Comparison of ENCODE assay signal across 26 cellular contexts in genomic region chr11:129503646-129504045, GRCh38.
"Had no signal": no experiment of that assay in that cellular context is flagged by ENCODE, and none has a peak within 500 bp of the region (broad histone marks: within the 10 kb centered on the region; RNA-seq: fewer than 3 reads in every experiment).

No MANE protein-coding gene starts in this region.

- H3K4me1 Mint-ChIP-seq: naive B cell; natural killer cell; nephron progenitor cell; neural progenitor cell; stimulated activated effector memory CD8-positive, alpha-beta T cell treated with anti-CD3 and anti-CD28 coated beads, Interleukin-12 subunit alpha, Interleukin-12 subunit beta, amount 100 ng/mL, for 72 hours had no signal

- H3K9ac ChIP-seq: neural progenitor cell, parathyroid adenoma had no signal

- H3K9me3 Mint-ChIP-seq: stimulated activated effector memory CD8-positive, alpha-beta T cell treated with anti-CD3 and anti-CD28 coated beads, Interleukin-12 subunit alpha, Interleukin-12 subunit beta, amount 100 ng/mL, for 72 hours had no signal

- H3K4me1 ChIP-seq: heart right ventricle, left ventricle myocardium inferior, neural progenitor cell, parathyroid adenoma, right atrium auricular region, right lobe of liver, suprapubic skin, tibial artery, upper lobe of left lung had no signal

- H3K36me3 ChIP-seq: heart right ventricle, left ventricle myocardium inferior, neural progenitor cell, neutrophil, right atrium auricular region, right lobe of liver, suprapubic skin, thoracic aorta, tibial artery, upper lobe of left lung had no signal

- H3K27ac ChIP-seq: heart right ventricle, hepatocyte, left ventricle myocardium inferior, neural progenitor cell, neutrophil, parathyroid adenoma, right atrium auricular region, right lobe of liver, skin epidermis, suprapubic skin, thoracic aorta, tibial artery, upper lobe of left lung had no signal

- H3K9me3 ChIP-seq: neutrophil, right lobe of liver, thoracic aorta, tibial artery, upper lobe of left lung had no signal

- H3K27me3 Mint-ChIP-seq: naive B cell; progenitor cell of endocrine pancreas; stimulated activated naive CD8-positive, alpha-beta T cell treated with anti-CD3 and anti-CD28 coated beads, Interleukin-15, Interleukin-2, amounts not matched to agents 100 ng/mL and 50 ng/mL, for 24 hours had no signal

- H3K4me2 ChIP-seq: hepatocyte, neural progenitor cell had no signal

- H3K27me3 ChIP-seq: hepatocyte, neural progenitor cell, neutrophil, right atrium auricular region, right lobe of liver, suprapubic skin, tibial artery, upper lobe of left lung had no signal

- H3K4me3 ChIP-seq: heart right ventricle, hepatocyte, left ventricle myocardium inferior, lung, neural progenitor cell, right atrium auricular region, right lobe of liver, skin epidermis, suprapubic skin, thoracic aorta, tibial artery, upper lobe of left lung had no signal

- H3K27ac Mint-ChIP-seq: mesothelial cell of epicardium; natural killer cell; nephron progenitor cell; neural progenitor cell; progenitor cell of endocrine pancreas; stimulated activated effector memory CD8-positive, alpha-beta T cell treated with anti-CD3 and anti-CD28 coated beads, Interleukin-12 subunit alpha, Interleukin-12 subunit beta, amount 100 ng/mL, for 72 hours; stimulated activated naive CD8-positive, alpha-beta T cell treated with anti-CD3 and anti-CD28 coated beads, Interleukin-15, Interleukin-2, amounts not matched to agents 100 ng/mL and 50 ng/mL, for 24 hours had no signal

- H3K36me3 Mint-ChIP-seq: naive B cell; natural killer cell; neural progenitor cell; stimulated activated effector memory CD8-positive, alpha-beta T cell treated with anti-CD3 and anti-CD28 coated beads, Interleukin-12 subunit alpha, Interleukin-12 subunit beta, amount 100 ng/mL, for 72 hours had no signal

- ATAC-seq: heart right ventricle; natural killer cell; right lobe of liver; stimulated activated effector memory CD8-positive, alpha-beta T cell treated with anti-CD3 and anti-CD28 coated beads, Interleukin-12 subunit alpha, Interleukin-12 subunit beta, amount 100 ng/mL, for 72 hours had no signal

- DNase-seq: heart right ventricle; islet precursor cell; left ventricle myocardium inferior; mesendoderm; naive B cell; natural killer cell; nephron progenitor cell; occipital lobe; right lobe of liver; stimulated activated CD4-positive, alpha-beta T cell treated with anti-CD3 and anti-CD28 coated beads, Interleukin-4, amount 100 ng/mL, for 24 hours; stimulated activated naive CD4-positive, alpha-beta T cell; tibial artery; upper lobe of left lung had no signal

- H3K4me3 Mint-ChIP-seq: mesothelial cell of epicardium; naive B cell; natural killer cell; nephron progenitor cell; neural progenitor cell; stimulated activated effector memory CD8-positive, alpha-beta T cell treated with anti-CD3 and anti-CD28 coated beads, Interleukin-12 subunit alpha, Interleukin-12 subunit beta, amount 100 ng/mL, for 72 hours; stimulated activated naive CD8-positive, alpha-beta T cell treated with anti-CD3 and anti-CD28 coated beads, Interleukin-15, Interleukin-2, amounts not matched to agents 100 ng/mL and 50 ng/mL, for 24 hours had no signal

- H2AFZ ChIP-seq: hepatocyte, neural progenitor cell, parathyroid adenoma had no signal

- H3K79me2 ChIP-seq: hepatocyte, parathyroid adenoma had no signal
